In the genomic region with DNA sequence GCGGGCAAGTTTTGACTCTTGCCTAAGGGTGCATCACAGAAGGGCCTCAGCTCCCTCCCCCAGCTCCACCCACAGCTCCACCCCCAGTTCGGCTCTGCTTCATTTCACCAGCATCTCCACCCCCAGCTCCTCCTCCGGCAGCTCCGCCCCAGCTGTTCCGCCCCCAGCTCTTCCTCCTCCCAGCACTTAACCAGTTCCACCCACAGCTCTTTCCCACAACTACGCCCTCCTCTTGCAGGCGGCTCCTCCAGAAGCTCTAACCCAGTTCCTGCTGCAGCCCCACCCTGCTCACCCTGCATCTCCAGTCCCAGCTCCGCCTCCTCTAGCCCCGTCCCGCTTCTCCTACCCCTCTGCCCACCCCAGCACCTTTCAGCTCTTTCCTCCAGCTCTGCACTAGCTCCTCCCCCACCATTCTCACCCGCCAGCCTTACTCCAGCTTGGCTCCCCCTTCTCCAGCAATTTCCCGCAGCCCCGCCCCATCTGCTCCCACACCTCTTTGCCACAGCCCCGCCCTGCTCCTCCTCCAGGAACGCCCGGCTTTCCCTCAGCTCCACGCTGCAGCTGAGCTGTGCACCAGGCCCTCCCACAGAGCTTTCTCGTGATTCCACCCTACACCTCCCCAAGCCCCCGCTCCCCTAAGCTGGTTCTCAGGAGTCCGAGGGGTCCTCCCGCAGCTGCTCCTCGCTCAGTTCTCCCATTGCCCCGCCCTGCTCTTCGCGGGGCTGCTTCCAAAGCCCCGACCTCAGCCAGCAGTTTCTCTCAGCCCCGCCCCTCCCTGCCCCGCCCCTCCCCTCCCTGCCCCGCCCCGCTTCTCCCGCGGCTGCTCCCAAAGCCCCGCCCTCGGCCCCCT, we compare ENCODE assay signal across 8 cellular contexts. TPM values are rescaled to one million over a fixed set of nuclear protein-coding genes. Genes with fewer than 3 reads are reported as not detected.
A peak's percentile ranks its signal among the peaks of the same experiment; 100 is the strongest.
DNase-seq lines count a peak whose midpoint lies in the region; ATAC-seq and TF ChIP-seq lines count a peak whose summit lies in the region.

No MANE protein-coding gene starts in this region.

- no peak overlapping the region for H3K18ac ChIP-seq in trophoblast cell (ENCODE audit: low read length)

- H3K9me3 ChIP-seq in trophoblast cell (ENCODE audit: insufficient read depth, low read depth, low read length) (no peaks in the 10 kb centered on the region), tibial artery (no peaks in the 10 kb centered on the region)

- peak overlapping the region; percentile 76 for H3K27ac Mint-ChIP-seq in activated naive CD8-positive, alpha-beta T cell

- no peaks in the 10 kb centered on the region for H3K27me3 ChIP-seq in trophoblast cell (ENCODE audit: insufficient read depth, low read length)
- H3K27me3 ChIP-seq in tibial artery: no peaks in the 10 kb centered on the region

- intact Hi-C loops in Right ventricle myocardium superior (cut with DNase I) (no loop called here), tibial artery (cut with DNase I; ENCODE audit: low total_unique reads) (no loop called here)

- no peaks in the 10 kb centered on the region for H3K27me3 Mint-ChIP-seq in activated naive CD8-positive, alpha-beta T cell

- peak overlapping the region; percentile 40 for H2BK5ac ChIP-seq in trophoblast cell (ENCODE audit: low read depth, low read length, poor library complexity)

- H3K4me1 ChIP-seq in trophoblast cell (ENCODE audit: control insufficient read depth in 1 of 2, insufficient read depth in 2 of 2, low read length in 2 of 2) (peaks cover 7% of the 10 kb centered on the region in 2 experiments), tibial artery (peaks cover 0 to 11% (median 0%) of the 10 kb centered on the region in 4 donors)

- no peak overlapping the region for H2BK120ac ChIP-seq in trophoblast cell (ENCODE audit: insufficient read depth, low read length, poor library complexity)

- no peak overlapping the region for H3K23ac ChIP-seq in trophoblast cell (ENCODE audit: low read length)

- H2AFZ ChIP-seq in trophoblast cell (ENCODE audit: insufficient read depth, low read length, poor library complexity): no peak overlapping the region

- H3K36me3 ChIP-seq in trophoblast cell (ENCODE audit: control insufficient read depth in 1 of 2, insufficient read depth in 2 of 2, low read length in 2 of 2): peaks cover 0 to 2% of the 10 kb centered on the region in 2 experiments
- peaks cover 0 to 9% (median 0%) of the 10 kb centered on the region in 3 donors for H3K36me3 ChIP-seq in tibial artery

- peak overlapping the region; percentile 68 for H3K4me2 ChIP-seq in trophoblast cell (ENCODE audit: low read length)

- no peak for TF ChIP-seq CTCF in tibial artery (IDR thresholded peaks at IDR 0.05)

- H3K4ac ChIP-seq in trophoblast cell (ENCODE audit: low read depth, low read length): no peak overlapping the region

- peaks cover 7% of the 10 kb centered on the region for H3K79me1 ChIP-seq in trophoblast cell (ENCODE audit: low read length)

- peak overlapping the region; percentile 54 for H4K8ac ChIP-seq in trophoblast cell (ENCODE audit: low read depth, low read length)

- peaks cover 3% of the 10 kb centered on the region for H3K79me2 ChIP-seq in trophoblast cell (ENCODE audit: control insufficient read depth, insufficient read depth, low read length, poor library complexity)

- no peaks in the 10 kb centered on the region for H3K36me3 Mint-ChIP-seq in activated naive CD8-positive, alpha-beta T cell

- no peak overlapping the region for H4K12ac ChIP-seq in trophoblast cell (ENCODE audit: low read depth, low read length)

- peak overlapping the region; percentile 37 for H3K27ac ChIP-seq in trophoblast cell (ENCODE audit: low read depth, low read length)
- H3K27ac ChIP-seq in tibial artery: peak overlapping the region; percentile 79 to 86

- peak overlapping the region; percentile 84 for H3K4me3 Mint-ChIP-seq in activated naive CD8-positive, alpha-beta T cell

- H4K91ac ChIP-seq in trophoblast cell (ENCODE audit: low read depth, low read length): no peak overlapping the region

- H2BK12ac ChIP-seq in trophoblast cell (ENCODE audit: low read length): no peak overlapping the region

- H3K4me3 ChIP-seq in trophoblast cell (ENCODE audit: low read depth, low read length): peak overlapping the region; percentile 73
- H3K4me3 ChIP-seq in tibial artery: peak overlapping the region; percentile 67 to 74

- WGBS in trophoblast cell (ENCODE audit: extremely low coverage, insufficient coverage, insufficient read length): no CpG with 5 or more reads among the region's 34 CpGs

- ATAC-seq in HG02610 (IDR thresholded peaks at IDR 0.05; ENCODE audit: unreplicated experiment): peak; percentile 53
- ATAC-seq in Right ventricle myocardium superior (ENCODE audit: poor library complexity): peak; percentile 71

- no peak overlapping the region for H3K9ac ChIP-seq in trophoblast cell (ENCODE audit: low read length)

- H3K14ac ChIP-seq in trophoblast cell (ENCODE audit: low read length): no peak overlapping the region

- DNase-seq in GM04504 (ENCODE audit: low read depth) (peak; percentile 79), NCI-H1092 treated with DMSO at 0.1 percent for 48 hours (lab: John Stamatoyannopoulos, UW) (peak; percentile 86), SKM-1 (lab: John Stamatoyannopoulos, UW; ENCODE audit: unreplicated experiment) (peak; percentile 77), Right ventricle myocardium superior (peak; percentile 92), trophoblast cell (peak; percentile 79 to 80), tibial artery (peak; percentile 92 to 96)

- peaks cover 5% of the 10 kb centered on the region for H3K4me1 Mint-ChIP-seq in activated naive CD8-positive, alpha-beta T cell (ENCODE audit: low read depth)

- H3K9me3 Mint-ChIP-seq in activated naive CD8-positive, alpha-beta T cell (ENCODE audit: low read depth): no peaks in the 10 kb centered on the region

- no peak overlapping the region for H2AK5ac ChIP-seq in trophoblast cell (ENCODE audit: low read length)

RNA-seq across cellular contexts. Expression of a gene that starts 1.3 kb away (rescaled TPM):
- total RNA-seq in Right ventricle myocardium superior: 26.9 TPM
- polyA plus RNA-seq in trophoblast cell (2013): 6.6 and 7.0 TPM in 2 replicates

RNA-seq across cellular contexts. Expression of a gene that starts 10.2 kb away (rescaled TPM):
- total RNA-seq in Right ventricle myocardium superior: not detected
- polyA plus RNA-seq in trophoblast cell (2013): not detected in 2 replicates

RNA-seq across cellular contexts. Expression of a gene that starts 34.4 kb away (rescaled TPM):
- 75.9 TPM for total RNA-seq in Right ventricle myocardium superior
- polyA plus RNA-seq in trophoblast cell (2013): 72.3 and 73.8 TPM in 2 replicates

RNA-seq across cellular contexts. Expression of a gene that starts 47.8 kb away (rescaled TPM):
- total RNA-seq in Right ventricle myocardium superior: not detected
- not detected in 2 replicates for polyA plus RNA-seq in trophoblast cell (2013)

RNA-seq across cellular contexts. Expression of a gene that starts 55.6 kb away (rescaled TPM):
- not detected for total RNA-seq in Right ventricle myocardium superior
- polyA plus RNA-seq in trophoblast cell (2013): 0.04 and 0.12 TPM in 2 replicates

Comparison
In these comparisons a context has a peak if more than half of its experiments do, and no peak if none do; other contexts are left out.
1. Peak in every context shown above with its lines: DNase-seq, ATAC-seq, H3K4me3 ChIP-seq and H3K27ac ChIP-seq.